In the genomic region with DNA sequence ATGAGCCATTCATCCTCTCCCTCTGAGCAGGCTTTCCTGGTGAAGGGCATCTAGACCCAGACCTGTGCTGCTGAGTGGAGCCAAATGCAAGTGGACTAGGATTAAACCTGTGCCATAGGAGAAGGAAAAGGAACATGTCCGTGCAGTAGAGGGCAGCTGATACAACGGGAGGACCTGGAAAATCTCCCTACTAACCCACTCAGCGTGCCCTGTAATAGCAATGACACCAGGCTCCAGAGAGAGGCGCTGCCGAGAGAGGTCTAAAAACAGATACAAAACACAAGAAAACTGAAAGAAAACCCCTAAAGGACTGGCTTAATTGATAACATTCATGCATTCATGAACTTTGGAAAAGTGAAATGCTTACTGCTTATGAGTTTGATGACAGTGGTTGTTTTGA, we compare ENCODE assay signal across 10 cellular contexts.
DNase-seq lines count a peak whose midpoint lies in the region; ATAC-seq, FAIRE-seq and TF ChIP-seq lines count a peak whose summit lies in the region.
"Had no signal": no experiment of that assay in that cellular context is flagged by ENCODE, and none has a peak within 500 bp of the region (broad histone marks: within the 10 kb centered on the region; RNA-seq: fewer than 3 reads in every experiment).

No MANE protein-coding gene starts in this region.

- ATAC-seq in IMR-90 (ENCODE audit: low read depth) (no peak), GM19467 (IDR thresholded peaks at IDR 0.05; ENCODE audit: unreplicated experiment) (no peak), HG02610 (IDR thresholded peaks at IDR 0.05; ENCODE audit: unreplicated experiment) (no peak), HG03135 (IDR thresholded peaks at IDR 0.05; ENCODE audit: unreplicated experiment) (no peak)

- no TSS peak for BruUV-seq in IMR-90 (replicated peaks; lab: Mats Ljungman, UMichigan)

- peak overlapping the region; percentile 69; the same call in 1 of the 2 replicates for H2BK20ac ChIP-seq in IMR-90 (ENCODE audit: low read depth, low read length)

- H3K4me3 ChIP-seq in IMR-90 (ENCODE audit: insufficient read depth, low read depth, low read length) (no peak overlapping the region), bronchial epithelial cell (ENCODE audit: low read depth, low read length) (no peak overlapping the region), iPS DF 6.9 (ENCODE audit: low read length) (no peak overlapping the region), suprapubic skin (no peak overlapping the region)

- TF ChIP-seq EP300 in suprapubic skin (IDR thresholded peaks at IDR 0.05), result no peak

- no peak overlapping the region for H4K91ac ChIP-seq in IMR-90 (ENCODE audit: insufficient read depth, low read depth, low read length)

- no peak overlapping the region for H3K23ac ChIP-seq in IMR-90 (ENCODE audit: low read depth, low read length)

- no peak overlapping the region; the same call in 1 of the 2 replicates for H3K14ac ChIP-seq in IMR-90 (replicated peaks; ENCODE audit: low read depth, low read length)

- dilution Hi-C loops in IMR-90 (cut with HindIII; ENCODE audit: low sequenced_read_pairs, unreplicated experiment), result no loop called here

- peak overlapping the region; percentile 59 for H2BK5ac ChIP-seq in IMR-90 (ENCODE audit: low read depth, low read length, poor library complexity, severe bottlenecking)

- no peak for DNase-seq in IMR-90
- no peak for DNase-seq in bronchial epithelial cell (ENCODE audit: low read depth)
- peak; percentile 18 for DNase-seq in iPS DF 6.9 (ENCODE audit: low read depth, low spot score)
- peak in 1 of 2 donors; percentile 31 for DNase-seq in suprapubic skin (ENCODE audit: low spot score in 2 of 2)
- no peak for DNase-seq in NCI-H2227 treated with DMSO at 0.1 percent for 48 hours (lab: John Stamatoyannopoulos, UW)
- DNase-seq: activated effector memory CD4-positive, alpha-beta T cell treated with anti-CD3 and anti-CD28 coated beads, Interleukin-2, amount 50 U/mL, for 16 hours; stimulated activated CD4-positive, alpha-beta T cell treated with anti-CD3 and anti-CD28 coated beads, Interleukin-4, amount 100 ng/mL, for 4 hours had no signal

- H3K9me3 ChIP-seq in IMR-90 (ENCODE audit: control insufficient read depth, insufficient read depth, low read length), result no peaks in the 10 kb centered on the region
- H3K9me3 ChIP-seq in iPS DF 6.9 (ENCODE audit: control insufficient read depth, insufficient read depth, low read length), result no peaks in the 10 kb centered on the region
- H3K9me3 ChIP-seq in suprapubic skin, result no peaks in the 10 kb centered on the region

- H3K56ac ChIP-seq in IMR-90 (ENCODE audit: extremely low read depth, insufficient read depth, low read length), result no peak overlapping the region; the same call in 1 of the 2 replicates

- H3K27ac ChIP-seq in IMR-90 (ENCODE audit: insufficient read depth, low read length) (no peak overlapping the region), iPS DF 6.9 (ENCODE audit: low read length) (no peak overlapping the region), suprapubic skin (peak overlapping the region; percentile 59)

- H4K8ac ChIP-seq in IMR-90 (ENCODE audit: low read depth in 2 of 2, low read length in 2 of 2), result no peak overlapping the region

- H3K27me3 ChIP-seq in IMR-90 (ENCODE audit: control insufficient read depth, insufficient read depth, low read length) (no peaks in the 10 kb centered on the region), bronchial epithelial cell (ENCODE audit: control insufficient read depth, insufficient read depth, low read length) (no peaks in the 10 kb centered on the region), iPS DF 6.9 (ENCODE audit: control insufficient read depth, insufficient read depth, low read length) (no peaks in the 10 kb centered on the region), suprapubic skin (no peaks in the 10 kb centered on the region)

- H4K5ac ChIP-seq in IMR-90 (ENCODE audit: low read depth, low read length), result peak overlapping the region; percentile 7; the same call in 1 of the 2 replicates

- peak overlapping the region; percentile 87 for H2AK9ac ChIP-seq in IMR-90 (replicated peaks; ENCODE audit: low read depth, low read length, poor library complexity)

- H2AFZ ChIP-seq in IMR-90 (replicated peaks; ENCODE audit: low read length, poor library complexity), result peak overlapping the region; percentile 16

- H2BK120ac ChIP-seq in IMR-90 (ENCODE audit: low read depth, low read length), result peak overlapping the region; percentile 28; the same call in 1 of the 2 replicates

- TF ChIP-seq CTCF in IMR-90 (conservative IDR thresholded peaks at IDR 0.05; ENCODE audit: low read depth, low read length), result peak; percentile 14; the same call in 1 of the 2 replicates
- no peak for TF ChIP-seq CTCF in bronchial epithelial cell (IDR thresholded peaks at IDR 0.05; ENCODE audit: insufficient read depth, low read length, severe bottlenecking)
- peak in 1 of 2 donors; percentile 1 for TF ChIP-seq CTCF in suprapubic skin (IDR thresholded peaks at IDR 0.05)

- H3K4ac ChIP-seq in IMR-90 (ENCODE audit: low read depth, low read length), result peak overlapping the region; percentile 74; the same call in 1 of the 2 replicates

- H3K79me1 ChIP-seq in IMR-90 (ENCODE audit: low read depth in 1 of 2, low read length in 2 of 2), result peaks cover 19 to 48% of the 10 kb centered on the region in 2 experiments; a peak in 3 of 4 replicates

- no peak overlapping the region for H3K9ac ChIP-seq in IMR-90 (ENCODE audit: low read depth, low read length)

- intact Hi-C loops in IMR-90 (cut with micrococcal nuclease), result loop anchor here (5.0 to 10.0 kb wide), 5 partner anchors 65 to 483 kb away; a partner anchor contains a TSS

- H4K20me1 ChIP-seq in IMR-90 (ENCODE audit: insufficient read depth, low read length), result peaks cover 24% of the 10 kb centered on the region

- WGBS in IMR-90 (ENCODE audit: extremely low coverage in 2 of 2, insufficient read length in 1 of 2), 2 experiments, result no CpG with 5 or more reads among the region's 5 CpGs
- WGBS in iPS DF 6.9 (ENCODE audit: insufficient coverage, insufficient read length), result no CpG with 5 or more reads among the region's 5 CpGs
- 61% methylated on average over 5 of the region's 5 CpGs for WGBS in suprapubic skin

- in situ Hi-C loops in IMR-90 (cut with MboI; ENCODE audit: low sequenced_read_pairs), result loop anchor here (5.0 kb wide), 1 partner anchor 110 kb away; no protein-coding TSS in a partner anchor

- peak overlapping the region; percentile 84; the same call in 1 of the 2 replicates for H2AK5ac ChIP-seq in IMR-90 (ENCODE audit: low read depth, low read length)

- POLR2A ChIA-PET in IMR-90 (lab: Charles Lee; ENCODE audit: unreplicated experiment), result interaction anchor here (0.6 kb wide), 1 partner anchor 84 kb away, joined by 3 read pairs; no protein-coding TSS in a partner anchor

- no peak for TF ChIP-seq POLR2A in IMR-90 (IDR thresholded peaks at IDR 0.05; ENCODE audit: low read depth, low read length)
- TF ChIP-seq POLR2A in suprapubic skin (IDR thresholded peaks at IDR 0.05), result no peak

- peak overlapping the region; percentile 60; the same call in 1 of the 3 replicates for H2BK15ac ChIP-seq in IMR-90 (ENCODE audit: low read depth, low read length)

- H3K4me1 ChIP-seq in IMR-90 (ENCODE audit: control insufficient read depth, insufficient read depth, low read length), result peaks cover 31% of the 10 kb centered on the region
- peaks cover 3% of the 10 kb centered on the region; the same call in 1 of the 2 replicates for H3K4me1 ChIP-seq in iPS DF 6.9 (ENCODE audit: control insufficient read depth, insufficient read depth, low read length)
- H3K4me1 ChIP-seq in suprapubic skin, result peaks cover 64% of the 10 kb centered on the region

- no peak for TF ChIP-seq RAD21 in IMR-90 (IDR thresholded peaks at IDR 0.05; ENCODE audit: low read length)

- H3K9me1 ChIP-seq in IMR-90 (ENCODE audit: insufficient read depth, low read length), result peaks cover 7% of the 10 kb centered on the region

- FAIRE-seq in bronchial epithelial cell (lab: Jason Lieb, UNC), result peak; percentile 28

- CTCF ChIA-PET in IMR-90 (lab: Yijun Ruan, JAX), result interaction anchor here (1.4 to 8.7 kb wide), 2 partner anchors 106 to 117 kb away, joined by 10 to 233 read pairs; a partner anchor contains a TSS

- no peak overlapping the region for H3K18ac ChIP-seq in IMR-90 (ENCODE audit: low read depth, low read length)

- no peak overlapping the region for H3K4me2 ChIP-seq in IMR-90 (ENCODE audit: low read depth, low read length)

- H3K36me3 ChIP-seq in IMR-90 (ENCODE audit: control insufficient read depth, insufficient read depth, low read length) (peaks cover 2% of the 10 kb centered on the region; the same call in 1 of the 2 replicates), bronchial epithelial cell (ENCODE audit: control insufficient read depth, insufficient read depth, low read length) (peaks cover 3% of the 10 kb centered on the region), iPS DF 6.9 (ENCODE audit: control insufficient read depth, insufficient read depth, low read length) (no peaks in the 10 kb centered on the region; the same call in 1 of the 2 replicates), suprapubic skin (peaks cover 12% of the 10 kb centered on the region)

TF ChIP-seq in IMR-90, 13 proteins besides CTCF, POLR2A, EP300 and RAD21:
- TF ChIP-seq CHD1 (IDR thresholded peaks at IDR 0.05; ENCODE audit: low read depth, low read length) (no peak), MAZ (IDR thresholded peaks at IDR 0.05; ENCODE audit: borderline replicate concordance, low read depth, low read length) (no peak), MXI1 (IDR thresholded peaks at IDR 0.05; ENCODE audit: borderline replicate concordance, low read depth, low read length) (no peak), MAFK (IDR thresholded peaks at IDR 0.05; ENCODE audit: low read depth, low read length) (no peak), RCOR1 (IDR thresholded peaks at IDR 0.05; ENCODE audit: insufficient replicate concordance, low read length) (no peak), BHLHE40 (IDR thresholded peaks at IDR 0.05; ENCODE audit: low read depth, low read length) (no peak), RFX5 (IDR thresholded peaks at IDR 0.05; ENCODE audit: low read depth, low read length) (no peak), NFE2L2 (IDR thresholded peaks at IDR 0.05; ENCODE audit: low read depth, low read length) (no peak)
- TF ChIP-seq, protein P1, sequence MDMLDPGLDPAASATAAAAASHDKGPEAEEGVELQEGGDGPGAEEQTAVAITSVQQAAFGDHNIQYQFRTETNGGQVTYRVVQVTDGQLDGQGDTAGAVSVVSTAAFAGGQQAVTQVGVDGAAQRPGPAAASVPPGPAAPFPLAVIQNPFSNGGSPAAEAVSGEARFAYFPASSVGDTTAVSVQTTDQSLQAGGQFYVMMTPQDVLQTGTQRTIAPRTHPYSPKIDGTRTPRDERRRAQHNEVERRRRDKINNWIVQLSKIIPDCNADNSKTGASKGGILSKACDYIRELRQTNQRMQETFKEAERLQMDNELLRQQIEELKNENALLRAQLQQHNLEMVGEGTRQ (IDR thresholded peaks at IDR 0.05; ENCODE audit: low read depth, low read length), result no peak
